Comparison of ENCODE assay signal across 8 cellular contexts in the genomic region with DNA sequence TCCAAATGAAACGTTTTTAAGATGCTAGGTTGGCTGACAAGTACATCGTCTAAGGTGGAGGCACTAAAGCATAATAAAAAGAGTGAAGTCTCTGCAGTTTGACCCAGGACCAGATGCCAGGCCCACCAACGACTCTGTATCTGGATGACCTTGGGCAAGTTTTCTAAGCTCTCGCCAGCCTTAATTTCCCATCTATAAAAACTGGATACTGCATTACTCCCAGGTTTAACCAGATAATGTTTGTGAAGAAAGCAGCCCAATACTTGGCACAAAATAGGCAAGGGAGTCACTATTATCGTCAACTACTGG. TPM values are rescaled to one million over a fixed set of nuclear protein-coding genes. Genes with fewer than 3 reads are reported as not detected.
DNase-seq lines count a peak whose midpoint lies in the region; ATAC-seq, FAIRE-seq and TF ChIP-seq lines count a peak whose summit lies in the region.

No MANE protein-coding gene starts in this region.

- TSS peak; percentile 92 for BruUV-seq in HepG2 (replicated peaks; lab: Mats Ljungman, UMichigan)

- DNase-seq in activated CD8-positive, alpha-beta memory T cell treated with anti-CD3 and anti-CD28 coated beads, Interleukin-2, amount 50 U/mL, for 48 hours, result peak; percentile 48
- no peak for DNase-seq in activated CD8-positive, alpha-beta memory T cell treated with anti-CD3 and anti-CD28 coated beads, Interleukin-2, amount 50 U/mL, for 4 hours
- DNase-seq in HepG2 (ENCODE audit: low spot score) (no peak), thoracic aorta (ENCODE audit: low spot score) (no peak), GM12891 (ENCODE audit: insufficient read length, low spot score) (no peak)
- DNase-seq in activated CD4-positive, CD25-positive, alpha-beta regulatory T cell (lab: John Stamatoyannopoulos, UW), result no peak

- H3K27ac ChIP-seq in angular gyrus (ENCODE audit: low read depth, low read length), result peak overlapping the region; percentile 95
- H3K27ac ChIP-seq in HepG2 (ENCODE audit: extremely low read length, insufficient read depth, low read length), result peak overlapping the region; percentile 77
- H3K27ac ChIP-seq in thoracic aorta, result peak overlapping the region; percentile 85 to 96

- H2AFZ ChIP-seq in HepG2 (ENCODE audit: low read length), result peak overlapping the region; percentile 62

- POLR2A ChIA-PET in HepG2 (lab: Yijun Ruan, JAX), result interaction anchor here (1.0 to 1.7 kb wide), 25 partner anchors 9 to 1119 kb away, joined by 3 to 35 read pairs (median 5); a partner anchor contains a TSS

- H3K27me3 ChIP-seq in HepG2 (ENCODE audit: control insufficient read depth in 1 of 2, insufficient read depth in 2 of 2, low read length in 2 of 2) (peaks cover 0 to 5% of the 10 kb centered on the region in 2 experiments; a peak in 2 of 5 replicates), thoracic aorta (replicated peaks; ENCODE audit: insufficient read depth) (no peaks in the 10 kb centered on the region)

- TF ChIP-seq POLR2A in HepG2 (IDR thresholded peaks at IDR 0.05; ENCODE audit: insufficient read depth in 1 of 2, low read depth in 2 of 2, low read length in 2 of 2), result no peak
- TF ChIP-seq POLR2A in GM12891 (IDR thresholded peaks at IDR 0.05; ENCODE audit: low read depth, low read length), result no peak

- FAIRE-seq in HepG2 (lab: Jason Lieb, UNC), result no peak
- FAIRE-seq in GM12891 (lab: Jason Lieb, UNC), result no peak

- H3K4me3 ChIP-seq in HepG2 (replicated peaks in 1 of 3; ENCODE audit: insufficient read depth in 1 of 3, low read depth in 2 of 3, low read length in 3 of 3) (peak overlapping the region; percentile 66 to 95 (median 69)), thoracic aorta (peak overlapping the region; percentile 72)

- WGBS in HepG2 (ENCODE audit: low lambda C conversion rate), result 47% methylated on average over 5 of the region's 5 CpGs

- peak overlapping the region; percentile 87 for H3K4me2 ChIP-seq in HepG2 (ENCODE audit: low read depth, low read length)

- ATAC-seq in HepG2 (no peak), thoracic aorta (ENCODE audit: insufficient number of reproducible peaks, low FRiP score, low read depth) (no peak), HG03442 (IDR thresholded peaks at IDR 0.05; ENCODE audit: unreplicated experiment) (no peak)

- peak overlapping the region; percentile 70 for H3K9ac ChIP-seq in HepG2 (ENCODE audit: insufficient read depth, low read depth, low read length)

- H3K9me3 ChIP-seq in HepG2 (ENCODE audit: low read length) (no peaks in the 10 kb centered on the region), thoracic aorta (no peaks in the 10 kb centered on the region)

- no peaks in the 10 kb centered on the region for H3K36me3 ChIP-seq in HepG2 (replicated peaks in 1 of 2; ENCODE audit: control insufficient read depth in 1 of 2, insufficient read depth in 2 of 2, low read length in 2 of 2)
- no peaks in the 10 kb centered on the region for H3K36me3 ChIP-seq in thoracic aorta

- in situ Hi-C loops in HepG2 (cut with HindIII; ENCODE audit: extremely low pct_ligation_motif_present, low pct_unique_long_range_greater_than_20kb), result no loop called here

- peaks cover 16% of the 10 kb centered on the region for H3K4me1 ChIP-seq in HepG2 (ENCODE audit: insufficient read depth, low read length)
- peaks cover 11 to 24% of the 10 kb centered on the region in 2 donors for H3K4me1 ChIP-seq in thoracic aorta (ENCODE audit: control insufficient read depth in 1 of 2, low read depth in 2 of 2)

- CTCF ChIA-PET in HepG2 (lab: Yijun Ruan, JAX; ENCODE audit: low intra/inter-chr PET ratio, low total read pairs), result no interaction called here

- H4K20me1 ChIP-seq in HepG2 (ENCODE audit: insufficient read depth, low read length), result peaks cover 3% of the 10 kb centered on the region; the same call in 1 of the 2 replicates

- TF ChIP-seq CTCF in HepG2 (CRISPR knock-in tag; IDR thresholded peaks at IDR 0.05) (no peak), thoracic aorta (IDR thresholded peaks at IDR 0.05) (no peak)

- TF ChIP-seq EP300 in HepG2 (IDR thresholded peaks at IDR 0.05; ENCODE audit: low read depth in 2 of 2, low read length in 2 of 2), result no peak
- no peak for TF ChIP-seq EP300 in HepG2 (CRISPR knock-in tag; IDR thresholded peaks at IDR 0.05; ENCODE audit: borderline replicate concordance)

- TF ChIP-seq RAD21 in HepG2 (CRISPR knock-in tag; IDR thresholded peaks at IDR 0.05), result no peak

- intact Hi-C loops in HepG2 (cut with micrococcal nuclease; ENCODE audit: unreplicated experiment), result loop anchor here (5.0 kb wide), 2 partner anchors 134 to 304 kb away; a partner anchor contains a TSS

- H3K79me2 ChIP-seq in HepG2 (ENCODE audit: insufficient read depth, low read length), result peaks cover 18% of the 10 kb centered on the region

TF ChIP-seq in HepG2, 621 proteins besides CTCF, POLR2A, EP300 and RAD21 (continues in another document):
- 0 out of 2 replicates have a peak, but pooled peaks have one; percentile 6 for TF ChIP-seq ZFY (CRISPR knock-in tag; IDR thresholded peaks at IDR 0.05)
- 0 out of 2 replicates have a peak, but pooled peaks have one; percentile 16 for TF ChIP-seq YEATS4 (CRISPR knock-in tag; IDR thresholded peaks at IDR 0.05; ENCODE audit: borderline replicate concordance)
- 0 out of 2 replicates have a peak, but pooled peaks have one; percentile 7 for TF ChIP-seq ZNF761 (CRISPR knock-in tag; conservative IDR thresholded peaks at IDR 0.05)
- TF ChIP-seq EHMT2 (IDR thresholded peaks at IDR 0.05; ENCODE audit: borderline replicate concordance, low read depth, low read length), result 0 out of 2 replicates have a peak, but pooled peaks have one; percentile 70
- 0 out of 2 replicates have a peak, but pooled peaks have one; percentile 5 for TF ChIP-seq PHF8 (CRISPR knock-in tag; IDR thresholded peaks at IDR 0.05)
- TF ChIP-seq ZNF614 (CRISPR knock-in tag; IDR thresholded peaks at IDR 0.05; ENCODE audit: borderline replicate concordance), result 0 out of 2 replicates have a peak, but pooled peaks have one; percentile 14
- peak; percentile 62; the same call in 1 of the 2 replicates for TF ChIP-seq MTF2 (CRISPR knock-in tag; IDR thresholded peaks at IDR 0.05; ENCODE audit: borderline replicate concordance)
- TF ChIP-seq ZNF317 (CRISPR knock-in tag; IDR thresholded peaks at IDR 0.05), result 0 out of 2 replicates have a peak, but pooled peaks have one; percentile 45
- 0 out of 2 replicates have a peak, but pooled peaks have one; percentile 23 for TF ChIP-seq ZBTB7B (CRISPR knock-in tag; IDR thresholded peaks at IDR 0.05)
- no peak for TF ChIP-seq SMARCC2 (IDR thresholded peaks at IDR 0.05)

TF ChIP-seq in GM12891, 5 proteins besides CTCF, POLR2A, EP300 and RAD21:
- no peak for TF ChIP-seq PAX5 (IDR thresholded peaks at IDR 0.05; ENCODE audit: insufficient read depth, low read length, severe bottlenecking)
- no peak for TF ChIP-seq POLR2AphosphoS5 (IDR thresholded peaks at IDR 0.05; ENCODE audit: low read depth, low read length)
- TF ChIP-seq POU2F2 (IDR thresholded peaks at IDR 0.05; ENCODE audit: low read depth, low read length), result no peak
- TF ChIP-seq TAF1 (IDR thresholded peaks at IDR 0.05; ENCODE audit: low read depth, low read length), result no peak
- TF ChIP-seq SPI1 (IDR thresholded peaks at IDR 0.05; ENCODE audit: low read depth, low read length), result no peak

RNA-seq across cellular contexts. Expression of a gene that starts 49.0 kb away (rescaled TPM):
- not detected in 2 replicates for total RNA-seq in HepG2 (2016; rRNA removed; fragmentation: Illumina TruSeq; extraction: Trizol)
- total RNA-seq in HepG2 (2016; cell fraction: cytosol; rRNA removed; fragmentation: Illumina TruSeq; extraction: Trizol; ENCODE audit: low read depth), result not detected in 2 replicates
- total RNA-seq in HepG2 (2016; cell fraction: insoluble cytoplasmic fraction; rRNA removed; fragmentation: Illumina TruSeq; extraction: Trizol), result not detected in 2 replicates
- total RNA-seq in HepG2 (2016; cell fraction: membrane; rRNA removed; fragmentation: Illumina TruSeq; extraction: Trizol), result not detected in 2 replicates
- total RNA-seq in HepG2 (2016; cell fraction: nucleus; rRNA removed; fragmentation: Illumina TruSeq; extraction: Trizol), result not detected in 2 replicates
- polyA plus RNA-seq in HepG2 (2011; rRNA removed), result not detected in 2 replicates
- under 0.01 and 0.03 TPM in 2 replicates for polyA plus RNA-seq in HepG2 (2011; cell fraction: cytosol; rRNA removed)
- polyA plus RNA-seq in HepG2 (2011; cell fraction: nucleus; rRNA removed), result not detected in 2 replicates
- not detected in 2 replicates for polyA plus RNA-seq in HepG2 (2012)
- not detected in 2 replicates for polyA plus RNA-seq in HepG2 (2016; cell fraction: cytosol; fragmentation: Illumina TruSeq; extraction: Trizol; ENCODE audit: low read depth)
- not detected in 2 replicates for polyA plus RNA-seq in HepG2 (2016; cell fraction: insoluble cytoplasmic fraction; fragmentation: Illumina TruSeq; extraction: Trizol; ENCODE audit: low read depth)
- not detected in 2 replicates for polyA plus RNA-seq in HepG2 (2016; cell fraction: membrane; fragmentation: Illumina TruSeq; extraction: Trizol; ENCODE audit: low read depth)
- polyA plus RNA-seq in HepG2 (2016; cell fraction: nucleus; fragmentation: Illumina TruSeq; extraction: Trizol; ENCODE audit: insufficient read depth, low read depth), result not detected in 2 replicates
- 7.3 TPM in 1 of 2 replicates, not detected in the other for polyA minus RNA-seq in HepG2 (2011; rRNA and poly(A)+ RNA removed; ENCODE audit: low replicate concordance)
- not detected in 2 replicates for polyA minus RNA-seq in HepG2 (2011; cell fraction: cytosol; rRNA and poly(A)+ RNA removed)
- not detected in 2 replicates for polyA minus RNA-seq in HepG2 (2011; cell fraction: nucleus; rRNA and poly(A)+ RNA removed)
- under 1 TPM; under 0.01 to 0.28 TPM for total RNA-seq in thoracic aorta
- 0.01 TPM for polyA plus RNA-seq in GM12891 (2012; ENCODE audit: low read depth, missing spikeins)
